In the genomic region with DNA sequence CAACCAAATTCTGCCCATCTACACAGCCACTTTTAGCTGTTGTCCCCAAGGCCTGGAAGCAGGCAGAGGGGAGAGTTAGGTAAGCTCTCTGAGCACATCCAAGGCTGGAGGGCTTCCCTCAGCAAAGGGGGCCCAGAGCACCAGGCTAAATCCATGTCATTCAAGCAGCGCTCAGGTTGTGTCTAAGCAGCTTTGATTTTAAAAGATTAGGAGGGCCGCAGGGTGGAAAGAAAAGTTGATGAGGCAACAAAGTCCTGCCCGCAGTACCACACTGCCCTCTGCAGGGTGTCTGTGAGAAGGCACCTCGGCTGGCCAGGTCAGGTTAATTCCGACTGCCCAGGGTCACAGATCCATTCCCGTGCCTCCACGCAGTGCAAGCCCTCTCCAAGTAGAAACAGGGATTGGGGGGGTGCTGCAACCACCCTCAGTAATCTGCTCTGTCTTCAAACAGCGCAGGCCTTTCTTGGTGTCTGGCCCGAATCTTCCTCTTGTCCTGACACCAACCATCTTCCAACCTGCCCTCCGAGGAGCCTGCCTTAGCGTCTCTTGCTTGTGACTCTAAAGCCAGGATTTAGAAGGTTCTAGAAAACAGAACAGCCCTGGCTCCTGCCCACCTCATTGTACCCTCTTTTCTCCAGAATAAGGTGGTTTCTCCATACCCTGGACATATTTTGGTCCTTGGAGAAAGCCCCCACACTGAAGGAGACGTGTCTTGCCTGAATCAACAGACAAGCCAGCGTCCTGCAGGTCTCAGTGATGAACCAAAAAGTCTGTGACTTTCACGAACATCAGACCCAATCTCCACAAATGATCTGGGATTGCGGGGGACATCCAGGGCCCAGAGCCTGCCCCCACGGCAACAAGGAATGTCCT, we compare ENCODE assay signal across 8 cellular contexts.
DNase-seq lines count a peak whose midpoint lies in the region; ATAC-seq and FAIRE-seq lines count a peak whose summit lies in the region.

No MANE protein-coding gene starts in this region.

- peaks cover 13 to 23% of the 10 kb centered on the region in 2 donors for H3K4me1 ChIP-seq in neuronal stem cell (ENCODE audit: control insufficient read depth in 2 of 2, insufficient read depth in 1 of 2, low read depth in 1 of 2, low read length in 2 of 2)
- H3K4me1 ChIP-seq in stomach smooth muscle (ENCODE audit: control insufficient read depth, insufficient read depth, low read length), result peaks cover 26% of the 10 kb centered on the region

- peak overlapping the region; percentile 60 for H3K18ac ChIP-seq in neuronal stem cell (ENCODE audit: low read length)

- H3K9me3 ChIP-seq in neuronal stem cell (replicated peaks in 1 of 2; ENCODE audit: control insufficient read depth in 2 of 2, insufficient read depth in 1 of 2, low read depth in 1 of 2, low read length in 2 of 2), result no peaks in the 10 kb centered on the region
- no peaks in the 10 kb centered on the region for H3K9me3 ChIP-seq in stomach smooth muscle (ENCODE audit: control insufficient read depth in 2 of 2, low read length in 2 of 2)

- H3K14ac ChIP-seq in neuronal stem cell (ENCODE audit: low read length), result no peak overlapping the region

- H3K9ac ChIP-seq in neuronal stem cell (ENCODE audit: low read depth, low read length, poor library complexity), result no peak overlapping the region
- no peak overlapping the region for H3K9ac ChIP-seq in stomach smooth muscle (ENCODE audit: low read length in 2 of 2)

- no peaks in the 10 kb centered on the region for H3K79me1 ChIP-seq in neuronal stem cell (ENCODE audit: low read depth, low read length)

- H4K91ac ChIP-seq in neuronal stem cell (ENCODE audit: low read depth, low read length, poor library complexity), result no peak overlapping the region

- H3K4ac ChIP-seq in neuronal stem cell (ENCODE audit: low read length), result no peak overlapping the region

- H4K8ac ChIP-seq in neuronal stem cell (ENCODE audit: low read depth, low read length), result no peak overlapping the region

- no peak overlapping the region for H3K23ac ChIP-seq in neuronal stem cell (ENCODE audit: low read depth, low read length, poor library complexity)

- no peak for FAIRE-seq in frontal cortex (lab: Jason Lieb, UNC)

- ATAC-seq in GM18867 (IDR thresholded peaks at IDR 0.05; ENCODE audit: unreplicated experiment) (peak; percentile 80), HG03097 (IDR thresholded peaks at IDR 0.05; ENCODE audit: low FRiP score, unreplicated experiment) (no peak)

- H3K36me3 ChIP-seq in neuronal stem cell (replicated peaks in 1 of 2; ENCODE audit: control insufficient read depth in 2 of 2, insufficient read depth in 2 of 2, low read length in 2 of 2) (no peaks in the 10 kb centered on the region), stomach smooth muscle (ENCODE audit: control insufficient read depth in 2 of 2, insufficient read depth in 2 of 2, low read length in 2 of 2) (no peaks in the 10 kb centered on the region)

- peak overlapping the region; percentile 6 for H2AK5ac ChIP-seq in neuronal stem cell (ENCODE audit: low read depth, low read length)

- H2AFZ ChIP-seq in neuronal stem cell (ENCODE audit: low read length), result peak overlapping the region; percentile 81

- H3K4me2 ChIP-seq in neuronal stem cell (ENCODE audit: insufficient read depth, low read length, poor library complexity, severe bottlenecking), result no peak overlapping the region

- H3K27me3 ChIP-seq in neuronal stem cell (ENCODE audit: control insufficient read depth in 3 of 3, insufficient read depth in 3 of 3, low read depth in 1 of 3, low read length in 3 of 3) (no peaks in the 10 kb centered on the region), stomach smooth muscle (ENCODE audit: control insufficient read depth in 1 of 2, insufficient read depth in 2 of 2, low read length in 2 of 2) (no peaks in the 10 kb centered on the region)

- WGBS in neuronal stem cell (ENCODE audit: extremely low coverage in 2 of 2, insufficient read length in 2 of 2, insufficient replicate concordance in 1 of 2), 2 donors, result no CpG with 5 or more reads among the region's 16 CpGs

- DNase-seq in M059J (ENCODE audit: low read depth) (peak; percentile 74), SIG-M5 (lab: John Stamatoyannopoulos, UW) (peak; percentile 44), frontal cortex (ENCODE audit: low spot score in 2 of 2) (peak; percentile 29 to 62), neuronal stem cell (ENCODE audit: low spot score) (peak; percentile 79)
- peak; percentile 87 for DNase-seq in activated effector memory CD4-positive, alpha-beta T cell treated with anti-CD3 and anti-CD28 coated beads, Interleukin-2, amount 50 U/mL, for 16 hours

- H3K27ac ChIP-seq in neuronal stem cell (replicated peaks; ENCODE audit: low read length) (peak overlapping the region; percentile 49), stomach smooth muscle (ENCODE audit: low read length) (peak overlapping the region; percentile 37)

- no peak overlapping the region for H3K4me3 ChIP-seq in neuronal stem cell (ENCODE audit: low read length in 2 of 2)
- no peak overlapping the region for H3K4me3 ChIP-seq in stomach smooth muscle (ENCODE audit: low read length in 2 of 2)

- H2BK5ac ChIP-seq in neuronal stem cell (ENCODE audit: low read length), result no peak overlapping the region

- H2BK120ac ChIP-seq in neuronal stem cell (ENCODE audit: low read depth, low read length), result peak overlapping the region; percentile 62

- peak overlapping the region; percentile 1 for H2BK15ac ChIP-seq in neuronal stem cell (ENCODE audit: low read length)

- H2BK12ac ChIP-seq in neuronal stem cell (ENCODE audit: low read length), result peak overlapping the region; percentile 42
